Comparison of ENCODE assay signal across 18 cellular contexts in genomic region chr3:24253336-24253735, GRCh38.
"Had no signal": no experiment of that assay in that cellular context is flagged by ENCODE, and none has a peak within 500 bp of the region (broad histone marks: within the 10 kb centered on the region; RNA-seq: fewer than 3 reads in every experiment).

No MANE protein-coding gene starts in this region.

- ATAC-seq: gastroesophageal sphincter; naive thymus-derived CD4-positive, alpha-beta T cell had no signal

- H3K36me3 ChIP-seq: colonic mucosa, esophagus squamous epithelium, gastroesophageal sphincter, prostate gland, sigmoid colon, stomach had no signal

- H3K4me3 ChIP-seq: colonic mucosa, esophagus squamous epithelium, gastroesophageal sphincter, prostate gland, sigmoid colon, skin epidermis, stomach had no signal

- DNase-seq: colonic mucosa; dermis blood vessel endothelial cell; esophagus squamous epithelium; foreskin fibroblast; glutamatergic neuron; immature natural killer cell; mesendoderm; naive thymus-derived CD4-positive, alpha-beta T cell; nephron progenitor cell; sigmoid colon; stimulated activated CD4-positive, alpha-beta T cell treated with anti-CD3 and anti-CD28 coated beads, Interleukin-12 subunit alpha, Interleukin-12 subunit beta, amount 100 ng/mL, for 4 hours; stimulated activated naive CD4-positive, alpha-beta T cell; stomach; substantia nigra had no signal

- H3K27me3 ChIP-seq: colonic mucosa, esophagus squamous epithelium, gastroesophageal sphincter, sigmoid colon, stomach had no signal

- H3K9me3 ChIP-seq: colonic mucosa, esophagus squamous epithelium, gastroesophageal sphincter, prostate gland, sigmoid colon, stomach had no signal

- H2AFZ ChIP-seq: parathyroid adenoma had no signal

- H3K9ac ChIP-seq: parathyroid adenoma had no signal

- H3K27ac ChIP-seq: colonic mucosa, esophagus squamous epithelium, gastroesophageal sphincter, parathyroid adenoma, prostate gland, skin epidermis, stomach had no signal

- H3K4me1 ChIP-seq: colonic mucosa, parathyroid adenoma, prostate gland had no signal

- H3K79me2 ChIP-seq: parathyroid adenoma had no signal
